ENCODE assay signal across 19 cellular contexts in the genomic region with DNA sequence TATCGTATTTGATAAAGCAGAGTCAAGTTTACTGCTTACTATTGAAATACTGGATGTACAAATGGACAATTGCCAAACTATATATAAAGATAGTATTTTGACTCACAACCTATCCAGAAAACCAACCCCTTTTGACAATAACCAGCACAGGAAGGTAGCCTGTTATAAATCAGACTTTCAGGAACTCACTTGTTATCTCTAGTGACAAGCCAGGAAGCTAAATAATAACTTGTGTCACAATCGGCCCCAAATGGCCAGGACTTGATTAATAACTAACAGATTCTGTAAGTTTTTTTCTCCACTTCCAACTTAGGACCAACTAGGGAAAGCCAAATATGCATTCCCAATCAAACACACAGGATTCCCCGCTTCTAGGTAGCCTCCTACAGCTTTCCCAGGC. TPM values are rescaled to one million over a fixed set of nuclear protein-coding genes. Genes with fewer than 3 reads are reported as not detected.
DNase-seq lines count a peak whose midpoint lies in the region; ATAC-seq and TF ChIP-seq lines count a peak whose summit lies in the region.
"Had no signal": no experiment of that assay in that cellular context is flagged by ENCODE, and none has a peak within 500 bp of the region (broad histone marks: within the 10 kb centered on the region; RNA-seq: fewer than 3 reads in every experiment).

No MANE protein-coding gene starts in this region.

- H3K27ac ChIP-seq in cardiac muscle cell = no peak overlapping the region
- no peak overlapping the region for H3K27ac ChIP-seq in left ventricle myocardium inferior (replicated peaks)
- H3K27ac ChIP-seq: 22Rv1; BLaER1 treated with 17β-estradiol and CSF1 and Interleukin-3, amounts not matched to agents 10 nM and 100 nM had no signal

- intact Hi-C loops in left ventricle myocardium inferior (cut with micrococcal nuclease) = no loop called here

- H3K27me3 ChIP-seq in cardiac muscle cell (no peaks in the 10 kb centered on the region), left ventricle myocardium inferior (ENCODE audit: low read depth) (peaks cover 30% of the 10 kb centered on the region)
- H3K27me3 ChIP-seq: BLaER1 treated with 17β-estradiol and CSF1 and Interleukin-3, amounts not matched to agents 10 nM and 100 nM had no signal

- DNase-seq in cardiac muscle cell (ENCODE audit: low read depth in 1 of 2, low spot score in 1 of 2) = peak; percentile 8 to 22
- DNase-seq in left ventricle myocardium inferior = no peak
- DNase-seq in dermis blood vessel endothelial cell = peak; percentile 21
- DNase-seq in left kidney (ENCODE audit: low read depth, low spot score) = peak; percentile 18
- DNase-seq in pulmonary artery endothelial cell (ENCODE audit: low read depth, low spot score) = peak; percentile 15
- DNase-seq in DMS 273 treated with DMSO at 0.1 percent for 48 hours (lab: John Stamatoyannopoulos, UW) = no peak
- no peak for DNase-seq in DMS79 (lab: John Stamatoyannopoulos, UW)
- DNase-seq: Caco-2; CD4-positive, alpha-beta memory T cell; MV-4-11; NCI-H1694; NCI-H2081; NCI-H2171; NCI-H526; SIG-M5 had no signal

- H3K9me3 ChIP-seq in cardiac muscle cell (ENCODE audit: low read depth) (no peaks in the 10 kb centered on the region), left ventricle myocardium inferior (replicated peaks) (peaks cover 13% of the 10 kb centered on the region)
- H3K9me3 ChIP-seq: BLaER1 treated with 17β-estradiol and CSF1 and Interleukin-3, amounts not matched to agents 10 nM and 100 nM; Caco-2 had no signal

- no peak for ATAC-seq in GM21619 (IDR thresholded peaks at IDR 0.05; ENCODE audit: unreplicated experiment)
- ATAC-seq: HCT116 had no signal

- H3K4me3 ChIP-seq in cardiac muscle cell (no peak overlapping the region), left ventricle myocardium inferior (no peak overlapping the region)
- H3K4me3 ChIP-seq: BLaER1 treated with 17β-estradiol and CSF1 and Interleukin-3, amounts not matched to agents 10 nM and 100 nM had no signal

- no peak for TF ChIP-seq CTCF in cardiac muscle cell (IDR thresholded peaks at IDR 0.05; ENCODE audit: low read depth, low read length)
- no peak for TF ChIP-seq CTCF in left ventricle myocardium inferior (IDR thresholded peaks at IDR 0.05; ENCODE audit: borderline replicate concordance)

- H3K4me1 ChIP-seq in cardiac muscle cell (ENCODE audit: low read depth) = peaks cover 4% of the 10 kb centered on the region
- no peaks in the 10 kb centered on the region for H3K4me1 ChIP-seq in left ventricle myocardium inferior

- H3K36me3 ChIP-seq in cardiac muscle cell = no peaks in the 10 kb centered on the region
- H3K36me3 ChIP-seq in left ventricle myocardium inferior = no peaks in the 10 kb centered on the region
- H3K36me3 ChIP-seq: BLaER1 treated with 17β-estradiol and CSF1 and Interleukin-3, amounts not matched to agents 10 nM and 100 nM had no signal

RNA-seq across cellular contexts. Expression of a gene that starts 38.8 kb away (rescaled TPM):
- total RNA-seq in cardiac muscle cell = 6.0 and 8.7 TPM in 2 replicates
- polyA plus RNA-seq in cardiac muscle cell = 8.5 and 16.0 TPM in 2 replicates
- 2.3 TPM for total RNA-seq in left ventricle myocardium inferior
- 4.6 and 5.3 TPM in 2 replicates for total RNA-seq in dermis blood vessel endothelial cell
- total RNA-seq in pulmonary artery endothelial cell = 4.2 and 4.4 TPM in 2 replicates

Comparison
In these comparisons a context has a peak if more than half of its experiments do, and no peak if none do; other contexts are left out.
1. DNase-seq: peak in cardiac muscle cell (2 of 2), dermis blood vessel endothelial cell (single experiment), left kidney (single experiment) and pulmonary artery endothelial cell (single experiment); none in left ventricle myocardium inferior (single experiment), DMS 273 treated with DMSO at 0.1 percent for 48 hours (single experiment) and DMS79 (single experiment).